15 cellular contexts compared by ENCODE assay signal in the genomic region with DNA sequence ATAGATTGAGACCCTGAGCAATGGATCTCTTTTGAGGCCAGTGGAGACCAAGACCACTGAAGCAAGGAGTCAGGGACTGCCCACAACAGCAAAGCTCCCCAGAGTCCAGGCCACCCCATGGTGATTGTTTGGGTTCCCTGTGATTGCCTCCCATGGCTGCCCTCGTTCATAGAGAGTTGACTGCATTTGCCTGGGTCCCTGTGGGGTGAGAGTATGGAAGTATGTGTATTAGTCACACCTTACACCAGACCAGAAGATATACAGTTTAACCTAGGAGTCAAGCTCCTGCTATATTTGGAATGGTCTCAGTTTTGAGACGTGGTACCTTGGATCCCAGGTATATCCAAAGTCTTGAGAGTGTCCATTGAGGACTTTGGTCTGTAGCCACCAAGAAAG. TPM values are rescaled to one million over a fixed set of nuclear protein-coding genes. Genes with fewer than 3 reads are reported as not detected.
DNase-seq lines count a peak whose midpoint lies in the region; ATAC-seq and TF ChIP-seq lines count a peak whose summit lies in the region.
"Had no signal": no experiment of that assay in that cellular context is flagged by ENCODE, and none has a peak within 500 bp of the region (broad histone marks: within the 10 kb centered on the region; RNA-seq: fewer than 3 reads in every experiment).

No MANE protein-coding gene starts in this region.

- H3K27me3 ChIP-seq in mammary epithelial cell (ENCODE audit: insufficient read depth, low read length) (no peaks in the 10 kb centered on the region), rectal smooth muscle tissue (ENCODE audit: control insufficient read depth, insufficient read depth, low read length) (no peaks in the 10 kb centered on the region), aorta (ENCODE audit: control insufficient read depth in 1 of 2, insufficient read depth in 2 of 2, low read length in 1 of 2) (no peaks in the 10 kb centered on the region)
- H3K27me3 ChIP-seq: brain microvascular endothelial cell had no signal

- in situ Hi-C loops in mammary epithelial cell (cut with MboI; ENCODE audit: low sequenced_read_pairs in 2 of 2) = loop anchor here in 1 of 2 donors (25.0 kb wide), 2 partner anchors 223 to 298 kb away; no protein-coding TSS in a partner anchor

- H3K9me3 Mint-ChIP-seq in MCF 10A (ENCODE audit: unreplicated experiment) = no peaks in the 10 kb centered on the region
- H3K9me3 Mint-ChIP-seq: activated T-cell treated with anti-CD3 and anti-CD28 coated beads, Interleukin-2, amount 50 U/mL, for 24 hours; stimulated activated naive CD8-positive, alpha-beta T cell treated with anti-CD3 and anti-CD28 coated beads, Interleukin-15, Interleukin-2, amounts not matched to agents 100 ng/mL and 50 ng/mL, for 24 hours had no signal

- BruUV-seq in MCF 10A (replicated peaks; lab: Mats Ljungman, UMichigan) = no TSS peak
- BruUV-seq in mammary epithelial cell (replicated peaks; lab: Mats Ljungman, UMichigan) = no TSS peak

- no peaks in the 10 kb centered on the region for H3K79me2 ChIP-seq in mammary epithelial cell (ENCODE audit: insufficient read depth, low read length)

- H3K27ac ChIP-seq in mammary epithelial cell (ENCODE audit: insufficient read depth, low read depth, low read length) (no peak overlapping the region), rectal smooth muscle tissue (ENCODE audit: low read depth, low read length) (peak overlapping the region; percentile 88), aorta (ENCODE audit: low read depth in 1 of 2, low read length in 2 of 2) (peak overlapping the region; percentile 73 to 100)
- H3K27ac ChIP-seq: brain microvascular endothelial cell had no signal

- no peaks in the 10 kb centered on the region for H4K20me1 ChIP-seq in mammary epithelial cell (ENCODE audit: insufficient read depth, low read length)

- no peak overlapping the region for H2AFZ ChIP-seq in mammary epithelial cell (ENCODE audit: low read depth, low read length)

- H3K9ac ChIP-seq in mammary epithelial cell (ENCODE audit: insufficient read depth, low read length) = no peak overlapping the region
- H3K9ac ChIP-seq in rectal smooth muscle tissue (ENCODE audit: low read length) = no peak overlapping the region

- ATAC-seq in left ventricle myocardium superior (peak; percentile 1), aorta (ENCODE audit: low FRiP score) (no peak)

- peaks cover 27% of the 10 kb centered on the region for H3K4me1 Mint-ChIP-seq in MCF 10A (ENCODE audit: insufficient read depth, unreplicated experiment)

- DNase-seq in MCF 10A (ENCODE audit: unreplicated experiment) (no peak), mammary epithelial cell (no peak), left ventricle myocardium superior (no peak), aorta (peak in 1 of 2 donors; percentile 47), putamen (ENCODE audit: low spot score) (no peak), DMS 273 (lab: John Stamatoyannopoulos, UW; ENCODE audit: unreplicated experiment) (no peak), midbrain (lab: John Stamatoyannopoulos, UW) (no peak)
- DNase-seq: activated CD4-positive, alpha-beta T cell treated with anti-CD3 and anti-CD28 coated beads for 1 hour; activated T-cell treated with anti-CD3 and anti-CD28 coated beads, Interleukin-2, amount 50 U/mL, for 24 hours; MV-4-11; NCI-H2227 treated with DMSO at 0.1 percent for 48 hours; OCI-M1 had no signal

- H3K9me3 ChIP-seq in mammary epithelial cell (replicated peaks; ENCODE audit: insufficient read depth, low read length) = no peaks in the 10 kb centered on the region
- H3K9me3 ChIP-seq in aorta (ENCODE audit: control insufficient read depth, low read length) = no peaks in the 10 kb centered on the region

- WGBS in mammary epithelial cell (ENCODE audit: low coverage, missing lambda C conversion rate) = 64% methylated on average over 1 of the region's 2 CpGs
- 6 to 10% methylated on average over 2 of the region's 2 CpGs for WGBS in aorta, 2 donors

- TF ChIP-seq CTCF in MCF 10A (IDR thresholded peaks at IDR 0.05; ENCODE audit: unreplicated experiment) (no peak), mammary epithelial cell (conservative IDR thresholded peaks at IDR 0.05 in 1 of 2, IDR thresholded peaks at IDR 0.05 in 1 of 2; ENCODE audit: extremely low read depth in 1 of 2, insufficient read depth in 1 of 2, low read depth in 1 of 2, low read length in 2 of 2) (no peak)

- POLR2A ChIA-PET in MCF 10A (lab: Yijun Ruan, JAX) = interaction anchor here (0.7 to 4.9 kb wide), 5 partner anchors 10 to 222 kb away, joined by 4 to 89 read pairs (median 7); no protein-coding TSS in a partner anchor

- CTCF ChIA-PET in MCF 10A (lab: Yijun Ruan, JAX) = interaction anchor here (0.8 to 2.5 kb wide), 7 partner anchors 8 to 226 kb away, joined by 3 to 11 read pairs (median 3); no protein-coding TSS in a partner anchor
- CTCF ChIA-PET in mammary epithelial cell (lab: Charles Lee; ENCODE audit: low non-redundant PET) = interaction anchor here (0.7 kb wide), 1 partner anchor 113 kb away, joined by 5 read pairs; no protein-coding TSS in a partner anchor

- no peak overlapping the region for H3K4me3 ChIP-seq in mammary epithelial cell (replicated peaks in 1 of 3; ENCODE audit: insufficient read depth in 1 of 3, low read depth in 2 of 3, low read length in 3 of 3)
- H3K4me3 ChIP-seq in rectal smooth muscle tissue (ENCODE audit: low read length) = peak overlapping the region; percentile 12
- no peak overlapping the region for H3K4me3 ChIP-seq in aorta (ENCODE audit: low read length in 2 of 2)

- H3K4me3 Mint-ChIP-seq in MCF 10A (ENCODE audit: unreplicated experiment) = no peak overlapping the region
- H3K4me3 Mint-ChIP-seq: activated T-cell treated with anti-CD3 and anti-CD28 coated beads, Interleukin-2, amount 50 U/mL, for 24 hours; stimulated activated naive CD8-positive, alpha-beta T cell treated with anti-CD3 and anti-CD28 coated beads, Interleukin-15, Interleukin-2, amounts not matched to agents 100 ng/mL and 50 ng/mL, for 24 hours had no signal

- intact Hi-C loops in MCF 10A (cut with micrococcal nuclease) (no loop called here), mammary epithelial cell (cut with micrococcal nuclease) (no loop called here), left ventricle myocardium superior (cut with micrococcal nuclease) (no loop called here), aorta (cut with DNase I) (no loop called here)

- no peaks in the 10 kb centered on the region for H3K27me3 Mint-ChIP-seq in MCF 10A (ENCODE audit: insufficient read depth, unreplicated experiment)
- H3K27me3 Mint-ChIP-seq: stimulated activated naive CD8-positive, alpha-beta T cell treated with anti-CD3 and anti-CD28 coated beads, Interleukin-15, Interleukin-2, amounts not matched to agents 100 ng/mL and 50 ng/mL, for 24 hours had no signal

- H3K27ac Mint-ChIP-seq in MCF 10A (ENCODE audit: low read depth, unreplicated experiment) = peak overlapping the region; percentile 90
- H3K27ac Mint-ChIP-seq: activated T-cell treated with anti-CD3 and anti-CD28 coated beads, Interleukin-2, amount 50 U/mL, for 24 hours; stimulated activated naive CD8-positive, alpha-beta T cell treated with anti-CD3 and anti-CD28 coated beads, Interleukin-15, Interleukin-2, amounts not matched to agents 100 ng/mL and 50 ng/mL, for 24 hours had no signal

- no peaks in the 10 kb centered on the region for H3K36me3 Mint-ChIP-seq in MCF 10A (ENCODE audit: insufficient read depth, unreplicated experiment)

- H3K4me1 ChIP-seq in mammary epithelial cell (ENCODE audit: insufficient read depth, low read length) (peaks cover 9% of the 10 kb centered on the region), rectal smooth muscle tissue (ENCODE audit: control insufficient read depth, insufficient read depth, low read length) (peaks cover 60% of the 10 kb centered on the region), aorta (ENCODE audit: control insufficient read depth in 1 of 2, insufficient read depth in 2 of 2, low read length in 2 of 2) (peaks cover 10 to 36% of the 10 kb centered on the region in 2 donors)

- dilution Hi-C loops in mammary epithelial cell (cut with HindIII; ENCODE audit: low sequenced_read_pairs) = no loop called here

- H3K4me2 ChIP-seq in mammary epithelial cell (ENCODE audit: insufficient read depth, low read depth, low read length) = no peak overlapping the region

- H3K36me3 ChIP-seq in mammary epithelial cell (ENCODE audit: insufficient read depth, low read length) (no peaks in the 10 kb centered on the region), rectal smooth muscle tissue (ENCODE audit: control insufficient read depth, insufficient read depth, low read length) (peaks cover 2% of the 10 kb centered on the region), aorta (ENCODE audit: control insufficient read depth in 1 of 2, insufficient read depth in 2 of 2, low read length in 1 of 2) (no peaks in the 10 kb centered on the region)
- H3K36me3 ChIP-seq: brain microvascular endothelial cell had no signal

RNA-seq across cellular contexts. Expression of a gene that starts 20.2 kb away (rescaled TPM):
- total RNA-seq in MCF 10A (2022) (0.23 and 0.66 TPM in 2 replicates), mammary epithelial cell (under 1 TPM; 0.21 to 0.67 TPM), left ventricle myocardium superior (38.8 TPM), aorta (10 to 100 TPM in 1 of 2 donors, 1 to 10 TPM in 1; 5.8 to 12.4 TPM)
- polyA plus RNA-seq in mammary epithelial cell (0.16 TPM), aorta (10 to 100 TPM in 1 of 2 donors, 1 to 10 TPM in 1; 2.0 to 11.8 TPM)
- not detected for polyA minus RNA-seq in mammary epithelial cell
